ENCODE assay signal across 8 cellular contexts in genomic region chr12:15546102-15546701, GRCh38.
DNase-seq lines count a peak whose midpoint lies in the region; ATAC-seq lines count a peak whose summit lies in the region.

No MANE protein-coding gene starts in this region.

- DNase-seq in NAMALWA (ENCODE audit: low spot score): peak; percentile 56
- peak; percentile 43 for DNase-seq in germinal center (ENCODE audit: low spot score)
- no peak for DNase-seq in ecto neural progenitor cell (ENCODE audit: low spot score)
- DNase-seq in GOT3 (lab: John Stamatoyannopoulos, UW): no peak
- DNase-seq in SHP77 (lab: John Stamatoyannopoulos, UW): no peak
- DNase-seq in SHP77 treated with DMSO at 0.1 percent for 48 hours (lab: John Stamatoyannopoulos, UW): no peak

- ATAC-seq in GM18511 (IDR thresholded peaks at IDR 0.05; ENCODE audit: unreplicated experiment): peak; percentile 79
- peak; percentile 69 for ATAC-seq in HG02571 (IDR thresholded peaks at IDR 0.05; ENCODE audit: unreplicated experiment)

Comparison
In these comparisons a context has a peak if more than half of its experiments do, and no peak if none do; other contexts are left out.
1. DNase-seq: peak in NAMALWA (single experiment) and germinal center (single experiment); none in ecto neural progenitor cell (single experiment), GOT3 (single experiment), SHP77 (0 of 2) and SHP77 treated with DMSO at 0.1 percent for 48 hours (single experiment).